Comparison of ENCODE assay signal across 18 cellular contexts in the genomic region with DNA sequence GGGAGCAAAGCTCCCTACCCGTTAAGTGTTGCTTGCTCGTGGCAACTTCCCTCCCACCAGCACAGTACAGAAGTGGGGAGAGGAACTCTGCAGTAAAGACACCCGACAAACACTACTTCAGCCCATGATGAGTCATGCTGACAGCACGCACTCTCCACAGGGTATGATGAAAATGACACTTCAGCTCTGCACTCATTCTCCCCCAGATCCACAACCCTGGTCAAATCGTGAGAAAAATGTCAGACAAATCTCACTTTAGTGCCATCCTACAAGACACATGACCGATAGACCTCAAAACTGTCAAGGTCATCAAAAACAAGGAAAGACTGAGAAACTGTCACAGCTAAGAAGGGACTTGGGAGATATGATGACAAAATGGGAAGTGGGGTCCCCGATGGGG.
DNase-seq lines count a peak whose midpoint lies in the region; ATAC-seq and TF ChIP-seq lines count a peak whose summit lies in the region.
"Had no signal": no experiment of that assay in that cellular context is flagged by ENCODE, and none has a peak within 500 bp of the region (broad histone marks: within the 10 kb centered on the region; RNA-seq: fewer than 3 reads in every experiment).

No MANE protein-coding gene starts in this region.

- no peak overlapping the region for H3K27ac ChIP-seq in Peyer's patch
- H3K27ac ChIP-seq: 22Rv1, C4-2B, heart right ventricle had no signal

- ATAC-seq in Right ventricle myocardium inferior: no peak
- ATAC-seq: esophagus mucosa; heart right ventricle; stimulated activated naive CD8-positive, alpha-beta T cell treated with anti-CD3 and anti-CD28 coated beads, Interleukin-15, Interleukin-2, amounts not matched to agents 100 U/mL and 50 U/mL, for 24 hours had no signal

- no peaks in the 10 kb centered on the region for H3K36me3 ChIP-seq in Peyer's patch
- H3K36me3 ChIP-seq: heart right ventricle had no signal

- intact Hi-C loops in Right ventricle myocardium inferior (cut with DNase I): no loop called here

- TF ChIP-seq CTCF in astrocyte of the spinal cord (IDR thresholded peaks at IDR 0.05; ENCODE audit: low read depth, low read length) (no peak), Peyer's patch (IDR thresholded peaks at IDR 0.05) (no peak)

- DNase-seq in NCI-H1417 (lab: John Stamatoyannopoulos, UW) (peak in 2 of 3 experiments; percentile 8 to 21), NCI-H1417 treated with DMSO at 0.1 percent for 48 hours (lab: John Stamatoyannopoulos, UW) (no peak), NCI-H460 (ENCODE audit: extremely low read depth, low read depth) (peak; percentile 81), astrocyte of the spinal cord (ENCODE audit: low read depth, low spot score) (peak; percentile 74), skeletal muscle cell (ENCODE audit: low read depth) (peak; percentile 51), kidney glomerular epithelial cell (lab: John Stamatoyannopoulos, UW) (no peak), Right ventricle myocardium inferior (ENCODE audit: missing footprints) (no peak), Peyer's patch (no peak)
- DNase-seq: activated CD4-positive, CD25-positive, alpha-beta regulatory T cell treated with anti-CD3 and anti-CD28 coated beads, Interleukin-2, amount 50 U/mL, for 72 hours; dermis blood vessel endothelial cell; DND-41; heart right ventricle; NCI-H187; NCI-H774; stimulated activated naive CD8-positive, alpha-beta T cell treated with anti-CD3 and anti-CD28 coated beads, Interleukin-15, Interleukin-2, amounts not matched to agents 100 U/mL and 50 U/mL, for 24 hours had no signal

- in situ Hi-C loops in astrocyte of the spinal cord (cut with HindIII; ENCODE audit: low sequenced_read_pairs): no loop called here

- H3K4me3 ChIP-seq in astrocyte of the spinal cord (ENCODE audit: low read depth, low read length) (no peak overlapping the region), skeletal muscle cell (ENCODE audit: low read depth, low read length) (no peak overlapping the region), Peyer's patch (no peak overlapping the region)
- H3K4me3 ChIP-seq: heart right ventricle had no signal

- peaks cover 0 to 7% (median 0%) of the 10 kb centered on the region in 4 donors for H3K9me3 ChIP-seq in Peyer's patch

- no peak for TF ChIP-seq POLR2A in Peyer's patch (IDR thresholded peaks at IDR 0.05)

- no peaks in the 10 kb centered on the region for H3K27me3 ChIP-seq in Peyer's patch
- H3K27me3 ChIP-seq: heart right ventricle had no signal

- H3K4me1 ChIP-seq in Peyer's patch: no peaks in the 10 kb centered on the region
- H3K4me1 ChIP-seq: heart right ventricle had no signal

Comparison
In these comparisons a context has a peak if more than half of its experiments do, and no peak if none do; other contexts are left out.
1. DNase-seq: peak in NCI-H1417 (2 of 3), NCI-H460 (single experiment), astrocyte of the spinal cord (single experiment) and skeletal muscle cell (single experiment); none in NCI-H1417 treated with DMSO at 0.1 percent for 48 hours (single experiment), kidney glomerular epithelial cell (single experiment), Right ventricle myocardium inferior (single experiment) and Peyer's patch (0 of 3).